ENCODE assay signal across 18 cellular contexts in genomic region chr4:184942447-184943425, GRCh38.
"Had no signal": no experiment of that assay in that cellular context is flagged by ENCODE, and none has a peak within 500 bp of the region (broad histone marks: within the 10 kb centered on the region; RNA-seq: fewer than 3 reads in every experiment).

No MANE protein-coding gene starts in this region.

- ATAC-seq: activated T-helper 17 cell treated with anti-CD3 and anti-CD28 coated beads, Interleukin-2, amount 50 U/mL, for 72 hours; gastroesophageal sphincter; heart left ventricle; lower lobe of right lung; naive thymus-derived CD8-positive, alpha-beta T cell had no signal

- H3K27me3 ChIP-seq: gastroesophageal sphincter, heart left ventricle had no signal

- H3K79me2 ChIP-seq: parathyroid adenoma had no signal

- DNase-seq: activated CD4-positive, alpha-beta T cell treated with anti-CD3 and anti-CD28 coated beads, Interleukin-2, amount 50 U/mL, for 48 hours; activated naive CD4-positive, alpha-beta T cell; activated naive CD8-positive, alpha-beta T cell treated with anti-CD3 and anti-CD28 coated beads for 36 hours; amygdala; caudate nucleus; erythroblast; heart left ventricle; lower lobe of right lung; naive thymus-derived CD8-positive, alpha-beta T cell; stimulated activated CD4-positive, alpha-beta T cell treated with anti-CD3 and anti-CD28 coated beads, Interleukin-12 subunit alpha, Interleukin-12 subunit beta, amount 100 ng/mL, for 4 hours; stimulated activated CD4-positive, alpha-beta T cell treated with anti-CD3 and anti-CD28 coated beads, Interleukin-1b, Interleukin-23, amount 100 ng/mL, for 48 hours; stimulated activated CD8-positive, alpha-beta memory T cell treated with anti-CD3 and anti-CD28 coated beads, Interleukin-4, amount 100 ng/mL, for 48 hours; stimulated activated naive CD4-positive, alpha-beta T cell; T-helper 2 cell had no signal

- H3K27ac Mint-ChIP-seq: activated naive CD8-positive, alpha-beta T cell treated with anti-CD3 and anti-CD28 coated beads for 36 hours; activated T-helper 17 cell treated with anti-CD3 and anti-CD28 coated beads, Interleukin-2, amount 50 U/mL, for 72 hours; naive thymus-derived CD8-positive, alpha-beta T cell had no signal

- H3K36me3 ChIP-seq: gastroesophageal sphincter, heart left ventricle, lower lobe of right lung had no signal

- H3K4me1 Mint-ChIP-seq: activated naive CD8-positive, alpha-beta T cell treated with anti-CD3 and anti-CD28 coated beads for 36 hours; activated T-helper 17 cell treated with anti-CD3 and anti-CD28 coated beads, Interleukin-2, amount 50 U/mL, for 72 hours; naive thymus-derived CD8-positive, alpha-beta T cell had no signal

- H3K9ac ChIP-seq: parathyroid adenoma had no signal

- H3K4me1 ChIP-seq: gastroesophageal sphincter, heart left ventricle, lower lobe of right lung, parathyroid adenoma had no signal

- H3K9me3 Mint-ChIP-seq: activated naive CD8-positive, alpha-beta T cell treated with anti-CD3 and anti-CD28 coated beads for 36 hours; activated T-helper 17 cell treated with anti-CD3 and anti-CD28 coated beads, Interleukin-2, amount 50 U/mL, for 72 hours had no signal

- H3K4me3 ChIP-seq: coronary artery, gastroesophageal sphincter, heart left ventricle, lower lobe of right lung had no signal

- H3K27ac ChIP-seq: coronary artery, gastroesophageal sphincter, heart left ventricle, lower lobe of right lung, parathyroid adenoma had no signal

- H3K9me3 ChIP-seq: gastroesophageal sphincter, lower lobe of right lung had no signal

- H3K36me3 Mint-ChIP-seq: activated naive CD8-positive, alpha-beta T cell treated with anti-CD3 and anti-CD28 coated beads for 36 hours; naive thymus-derived CD8-positive, alpha-beta T cell had no signal

- H2AFZ ChIP-seq: parathyroid adenoma had no signal

- H3K4me3 Mint-ChIP-seq: activated naive CD8-positive, alpha-beta T cell treated with anti-CD3 and anti-CD28 coated beads for 36 hours; activated T-helper 17 cell treated with anti-CD3 and anti-CD28 coated beads, Interleukin-2, amount 50 U/mL, for 72 hours; naive thymus-derived CD8-positive, alpha-beta T cell had no signal
